Comparison of ENCODE assay signal across 8 cellular contexts in the genomic region with DNA sequence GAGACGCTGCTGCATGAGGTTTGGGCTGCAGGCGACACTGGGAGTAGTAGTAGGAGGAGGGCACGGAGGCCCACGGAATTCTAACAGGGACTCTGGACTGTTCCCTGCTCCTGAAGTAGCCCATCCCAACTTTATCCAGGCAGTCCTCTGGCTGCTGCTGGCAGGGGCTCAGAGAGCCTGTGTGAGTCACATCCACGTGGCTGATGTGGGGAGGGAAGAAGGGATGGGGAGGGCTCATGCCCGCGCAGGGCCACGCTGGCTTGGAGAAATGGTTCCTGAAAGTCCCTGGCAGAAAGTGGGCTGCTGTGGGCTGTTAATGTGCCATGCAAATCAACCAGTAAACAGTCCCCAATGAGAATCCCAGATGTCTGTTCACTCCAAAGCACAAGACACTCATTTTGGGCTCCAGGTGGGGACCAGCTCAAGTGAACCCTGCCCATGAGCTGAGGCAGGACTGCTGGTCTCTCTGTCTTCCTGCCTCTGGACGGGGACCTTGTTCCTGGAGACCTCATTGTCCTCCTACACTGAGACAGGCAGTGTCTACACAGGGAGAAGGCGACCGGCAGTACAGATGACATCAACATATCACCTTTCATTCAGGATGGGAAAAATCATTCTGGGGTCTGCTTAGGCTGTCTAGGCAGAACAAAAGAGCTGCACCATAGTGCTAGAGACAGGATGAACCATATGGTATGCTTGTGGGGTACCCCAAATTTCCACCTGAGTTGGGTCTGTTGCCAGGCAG. TPM values are rescaled to one million over a fixed set of nuclear protein-coding genes. Genes with fewer than 3 reads are reported as not detected.
A peak's percentile ranks its signal among the peaks of the same experiment; 100 is the strongest.
DNase-seq lines count a peak whose midpoint lies in the region; ATAC-seq, FAIRE-seq and TF ChIP-seq lines count a peak whose summit lies in the region.

No MANE protein-coding gene starts in this region.

- TF ChIP-seq RAD21 in liver (IDR thresholded peaks at IDR 0.05) = no peak

- BruUV-seq in Caco-2 (replicated peaks; lab: Mats Ljungman, UMichigan) = no TSS peak

- H3K4me1 Mint-ChIP-seq in Caco-2 (ENCODE audit: low read depth, unreplicated experiment) = peaks cover 8% of the 10 kb centered on the region

- POLR2A ChIA-PET in Caco-2 (lab: Charles Lee) = no interaction called here

- H3K9me3 ChIP-seq in colonic mucosa (no peaks in the 10 kb centered on the region), liver (ENCODE audit: control insufficient read depth in 4 of 4, low read length in 3 of 4) (no peaks in the 10 kb centered on the region), Caco-2 (no peaks in the 10 kb centered on the region)

- 61% methylated on average over 11 of the region's 11 CpGs for WGBS in liver

- no peak for ATAC-seq in GM21825 (IDR thresholded peaks at IDR 0.05; ENCODE audit: unreplicated experiment)

- no peak overlapping the region for H3K27ac Mint-ChIP-seq in Caco-2 (ENCODE audit: unreplicated experiment)

- H3K27me3 ChIP-seq in colonic mucosa = no peaks in the 10 kb centered on the region
- no peaks in the 10 kb centered on the region for H3K27me3 ChIP-seq in liver (ENCODE audit: control insufficient read depth in 4 of 4, insufficient read depth in 4 of 4, low read length in 3 of 4)
- H3K27me3 ChIP-seq in Caco-2 (replicated peaks; ENCODE audit: control insufficient read depth, insufficient read depth, low read length) = no peaks in the 10 kb centered on the region

- H3K9ac ChIP-seq in colonic mucosa (ENCODE audit: low read depth in 2 of 2, low read length in 2 of 2) = peak overlapping the region in 1 of 2 donors; percentile 38
- H3K9ac ChIP-seq in liver (ENCODE audit: low read depth in 1 of 2, low read length in 2 of 2) = no peak overlapping the region

- H3K9me3 Mint-ChIP-seq in Caco-2 (ENCODE audit: unreplicated experiment) = peaks cover 16% of the 10 kb centered on the region

- H3K4me3 ChIP-seq in colonic mucosa (no peak overlapping the region), liver (ENCODE audit: low read depth in 1 of 3, low read length in 3 of 3) (no peak overlapping the region), Caco-2 (ENCODE audit: low read depth, low read length) (no peak overlapping the region)

- H3K4me1 ChIP-seq in colonic mucosa = peaks cover 13% of the 10 kb centered on the region
- no peaks in the 10 kb centered on the region for H3K4me1 ChIP-seq in liver (ENCODE audit: control insufficient read depth in 4 of 4, insufficient read depth in 4 of 4, low read length in 3 of 4)
- no peaks in the 10 kb centered on the region for H3K4me1 ChIP-seq in Caco-2

- no peak overlapping the region for H3K4me3 Mint-ChIP-seq in Caco-2 (ENCODE audit: unreplicated experiment)

- no peak for TF ChIP-seq CTCF in colonic mucosa (IDR thresholded peaks at IDR 0.05)
- TF ChIP-seq CTCF in liver (IDR thresholded peaks at IDR 0.05; ENCODE audit: low read depth, low read length, missing input control) = no peak
- TF ChIP-seq CTCF in Caco-2 (IDR thresholded peaks at IDR 0.05; ENCODE audit: insufficient read depth in 1 of 2, low read depth in 1 of 2, low read length in 1 of 2, severe bottlenecking in 1 of 2, unreplicated experiment in 1 of 2) = no peak

- no peak for FAIRE-seq in HTR-8/SVneo (lab: Jason Lieb, UNC)

- H3K27ac ChIP-seq in colonic mucosa = peak overlapping the region; percentile 26
- no peak overlapping the region for H3K27ac ChIP-seq in liver (ENCODE audit: low read depth in 1 of 2, low read length in 2 of 2)

- intact Hi-C loops in colonic mucosa (cut with DNase I) = no loop called here
- intact Hi-C loops in Caco-2 (cut with micrococcal nuclease; ENCODE audit: unreplicated experiment) = no loop called here

- H3K36me3 Mint-ChIP-seq in Caco-2 (ENCODE audit: insufficient read depth, unreplicated experiment) = no peaks in the 10 kb centered on the region

- CTCF ChIA-PET in Caco-2 (lab: Charles Lee) = no interaction called here

- DNase-seq in HTR-8/SVneo (ENCODE audit: insufficient read length, low spot score) (peak; percentile 38), colonic mucosa (peak; percentile 85), superior temporal gyrus (ENCODE audit: extremely low spot score) (peak; percentile 90), Caco-2 (no peak)
- no peak for DNase-seq in activated naive CD4-positive, alpha-beta T cell (lab: John Stamatoyannopoulos, UW)
- no peak for DNase-seq in activated CD4-positive, alpha-beta T cell treated with anti-CD3 and anti-CD28 coated beads, Interleukin-2, amount 50 U/mL, for 48 hours

- H3K27me3 Mint-ChIP-seq in Caco-2 (ENCODE audit: insufficient read depth, unreplicated experiment) = peaks cover 2% of the 10 kb centered on the region

- H3K36me3 ChIP-seq in colonic mucosa (no peaks in the 10 kb centered on the region), liver (ENCODE audit: control insufficient read depth in 4 of 4, insufficient read depth in 3 of 4, low read depth in 1 of 4, low read length in 3 of 4) (no peaks in the 10 kb centered on the region), Caco-2 (ENCODE audit: control insufficient read depth, insufficient read depth, low read length) (no peaks in the 10 kb centered on the region)

TF ChIP-seq in liver, 16 proteins besides CTCF, POLR2A, EP300 and RAD21:
- TF ChIP-seq JUND (IDR thresholded peaks at IDR 0.05) (peak; percentile 23 to 40), FOXA2 (IDR thresholded peaks at IDR 0.05) (no peak), FOXA1 (IDR thresholded peaks at IDR 0.05) (no peak), RXRA (IDR thresholded peaks at IDR 0.05) (no peak), NR2F2 (IDR thresholded peaks at IDR 0.05) (no peak), GABPA (IDR thresholded peaks at IDR 0.05 in 1 of 2, conservative IDR thresholded peaks at IDR 0.05 in 1 of 2) (no peak), TAF1 (conservative IDR thresholded peaks at IDR 0.05) (no peak)
- TF ChIP-seq, protein P1, sequence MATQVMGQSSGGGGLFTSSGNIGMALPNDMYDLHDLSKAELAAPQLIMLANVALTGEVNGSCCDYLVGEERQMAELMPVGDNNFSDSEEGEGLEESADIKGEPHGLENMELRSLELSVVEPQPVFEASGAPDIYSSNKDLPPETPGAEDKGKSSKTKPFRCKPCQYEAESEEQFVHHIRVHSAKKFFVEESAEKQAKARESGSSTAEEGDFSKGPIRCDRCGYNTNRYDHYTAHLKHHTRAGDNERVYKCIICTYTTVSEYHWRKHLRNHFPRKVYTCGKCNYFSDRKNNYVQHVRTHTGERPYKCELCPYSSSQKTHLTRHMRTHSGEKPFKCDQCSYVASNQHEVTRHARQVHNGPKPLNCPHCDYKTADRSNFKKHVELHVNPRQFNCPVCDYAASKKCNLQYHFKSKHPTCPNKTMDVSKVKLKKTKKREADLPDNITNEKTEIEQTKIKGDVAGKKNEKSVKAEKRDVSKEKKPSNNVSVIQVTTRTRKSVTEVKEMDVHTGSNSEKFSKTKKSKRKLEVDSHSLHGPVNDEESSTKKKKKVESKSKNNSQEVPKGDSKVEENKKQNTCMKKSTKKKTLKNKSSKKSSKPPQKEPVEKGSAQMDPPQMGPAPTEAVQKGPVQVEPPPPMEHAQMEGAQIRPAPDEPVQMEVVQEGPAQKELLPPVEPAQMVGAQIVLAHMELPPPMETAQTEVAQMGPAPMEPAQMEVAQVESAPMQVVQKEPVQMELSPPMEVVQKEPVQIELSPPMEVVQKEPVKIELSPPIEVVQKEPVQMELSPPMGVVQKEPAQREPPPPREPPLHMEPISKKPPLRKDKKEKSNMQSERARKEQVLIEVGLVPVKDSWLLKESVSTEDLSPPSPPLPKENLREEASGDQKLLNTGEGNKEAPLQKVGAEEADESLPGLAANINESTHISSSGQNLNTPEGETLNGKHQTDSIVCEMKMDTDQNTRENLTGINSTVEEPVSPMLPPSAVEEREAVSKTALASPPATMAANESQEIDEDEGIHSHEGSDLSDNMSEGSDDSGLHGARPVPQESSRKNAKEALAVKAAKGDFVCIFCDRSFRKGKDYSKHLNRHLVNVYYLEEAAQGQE (IDR thresholded peaks at IDR 0.05) = no peak

RNA-seq across cellular contexts. Expression of a gene that starts 57.7 kb away (rescaled TPM):
- total RNA-seq in colonic mucosa (10 to 100 TPM; 38.6 to 49.3 TPM), liver (1 to 10 TPM; 2.1 to 2.7 TPM), Caco-2 (2022) (32.6 and 36.3 TPM in 2 replicates)
- polyA plus RNA-seq in liver = 1 to 10 TPM; 1.0 to 7.0 TPM

Comparison
In these comparisons a context has a peak if more than half of its experiments do, and no peak if none do; other contexts are left out.
1. DNase-seq: peak in HTR-8/SVneo (single experiment), colonic mucosa (single experiment) and superior temporal gyrus (single experiment); none in Caco-2 (0 of 2), activated naive CD4-positive, alpha-beta T cell (0 of 4) and activated CD4-positive, alpha-beta T cell treated with anti-CD3 and anti-CD28 coated beads, Interleukin-2, amount 50 U/mL, for 48 hours (0 of 2).